Comparison of ENCODE assay signal across 13 cellular contexts in genomic region chr16:49399594-49400364, GRCh38. TPM values are rescaled to one million over a fixed set of nuclear protein-coding genes. Genes with fewer than 3 reads are reported as not detected.
DNase-seq lines count a peak whose midpoint lies in the region; ATAC-seq and TF ChIP-seq lines count a peak whose summit lies in the region.
"Had no signal": no experiment of that assay in that cellular context is flagged by ENCODE, and none has a peak within 500 bp of the region (broad histone marks: within the 10 kb centered on the region; RNA-seq: fewer than 3 reads in every experiment).

No MANE protein-coding gene starts in this region.

- no peak overlapping the region for H3K27ac ChIP-seq in OCI-LY3 (ENCODE audit: low read length)

- H4K20me1 ChIP-seq in OCI-LY3 (ENCODE audit: insufficient read depth, low read length): peaks cover 31% of the 10 kb centered on the region

- H3K79me2 ChIP-seq in OCI-LY3 (ENCODE audit: low read length): no peaks in the 10 kb centered on the region

- peaks cover 3 to 11% (median 7%) of the 10 kb centered on the region in 3 donors for H3K36me3 Mint-ChIP-seq in naive thymus-derived CD8-positive, alpha-beta T cell
- H3K36me3 Mint-ChIP-seq: CD4-positive, CD25-positive, alpha-beta regulatory T cell had no signal

- peak overlapping the region in 1 of 10 donors; percentile 14 for H3K27ac Mint-ChIP-seq in naive thymus-derived CD8-positive, alpha-beta T cell
- H3K27ac Mint-ChIP-seq: CD4-positive, CD25-positive, alpha-beta regulatory T cell had no signal

- H3K36me3 ChIP-seq in OCI-LY3 (replicated peaks; ENCODE audit: low read depth, low read length): no peaks in the 10 kb centered on the region

- H3K27me3 ChIP-seq in OCI-LY3 (ENCODE audit: low read depth, low read length): peaks cover 80% of the 10 kb centered on the region

- H2AFZ ChIP-seq in OCI-LY3 (ENCODE audit: low read depth, low read length): no peak overlapping the region

- no peak overlapping the region for H3K9ac ChIP-seq in OCI-LY3 (ENCODE audit: low read length)

- H3K27me3 Mint-ChIP-seq in naive thymus-derived CD8-positive, alpha-beta T cell: peaks cover 9 to 42% (median 19%) of the 10 kb centered on the region in 5 donors

- H3K9me3 ChIP-seq in OCI-LY3 (ENCODE audit: insufficient read depth, low read length): 0 out of 2 replicates have a peak, but pooled peaks cover 8% of the 10 kb centered on the region

- no peak for TF ChIP-seq CTCF in OCI-LY3 (IDR thresholded peaks at IDR 0.05; ENCODE audit: low read depth, low read length)

- H3K4me1 ChIP-seq in OCI-LY3 (ENCODE audit: low read length): peaks cover 14% of the 10 kb centered on the region

- H3K4me1 Mint-ChIP-seq in naive thymus-derived CD8-positive, alpha-beta T cell: no peaks in the 10 kb centered on the region
- H3K4me1 Mint-ChIP-seq: CD4-positive, CD25-positive, alpha-beta regulatory T cell had no signal

- no peak overlapping the region for H3K4me3 Mint-ChIP-seq in naive thymus-derived CD8-positive, alpha-beta T cell
- H3K4me3 Mint-ChIP-seq: CD4-positive, CD25-positive, alpha-beta regulatory T cell had no signal

- no peak for DNase-seq in naive thymus-derived CD8-positive, alpha-beta T cell
- DNase-seq in T-helper 9 cell (no peak), NCI-H2171 treated with DMSO at 0.1 percent for 48 hours (lab: John Stamatoyannopoulos, UW) (no peak), mesenteric fat pad (ENCODE audit: low spot score) (no peak)
- DNase-seq: activated naive CD4-positive, alpha-beta T cell treated with anti-CD3 and anti-CD28 coated beads, Interleukin-2, amount 50 U/mL, for 16 hours; CD4-positive, CD25-positive, alpha-beta regulatory T cell; glutamatergic neuron; mammary epithelial cell had no signal

- H3K4me2 ChIP-seq in OCI-LY3 (ENCODE audit: low read length): peak overlapping the region; percentile 49

- H3K9me3 Mint-ChIP-seq in naive thymus-derived CD8-positive, alpha-beta T cell: peaks cover 0 to 14% (median 2%) of the 10 kb centered on the region in 9 donors

- H3K4me3 ChIP-seq in OCI-LY3 (ENCODE audit: low read length): no peak overlapping the region

- ATAC-seq in GM18508 (IDR thresholded peaks at IDR 0.05; ENCODE audit: insufficient read depth, unreplicated experiment) (peak; percentile 96), GM21360 (IDR thresholded peaks at IDR 0.05; ENCODE audit: unreplicated experiment) (peak; percentile 98), HG03025 (IDR thresholded peaks at IDR 0.05; ENCODE audit: low FRiP score, unreplicated experiment) (peak; percentile 96)
- no peak for ATAC-seq in naive thymus-derived CD8-positive, alpha-beta T cell
- ATAC-seq: sciatic nerve had no signal

- POLR2A ChIA-PET in naive thymus-derived CD8-positive, alpha-beta T cell (lab: Charles Lee): no interaction called here

RNA-seq across cellular contexts. Expression of gene C16orf78, which starts 26.2 kb away (rescaled TPM):
- not detected for total RNA-seq in naive thymus-derived CD8-positive, alpha-beta T cell
- not detected for polyA plus RNA-seq in naive thymus-derived CD8-positive, alpha-beta T cell
- total RNA-seq in mesenteric fat pad: not detected
- total RNA-seq: CD4-positive, CD25-positive, alpha-beta regulatory T cell; mammary epithelial cell; sciatic nerve had no signal
- polyA plus RNA-seq: CD4-positive, CD25-positive, alpha-beta regulatory T cell; mammary epithelial cell had no signal

Comparison
In these comparisons a context has a peak if more than half of its experiments do, and no peak if none do; other contexts are left out.
1. ATAC-seq: peak in GM18508 (single experiment), GM21360 (single experiment) and HG03025 (single experiment); none in naive thymus-derived CD8-positive, alpha-beta T cell (0 of 2).